ENCODE assay signal across 1 cellular context in the genomic region with DNA sequence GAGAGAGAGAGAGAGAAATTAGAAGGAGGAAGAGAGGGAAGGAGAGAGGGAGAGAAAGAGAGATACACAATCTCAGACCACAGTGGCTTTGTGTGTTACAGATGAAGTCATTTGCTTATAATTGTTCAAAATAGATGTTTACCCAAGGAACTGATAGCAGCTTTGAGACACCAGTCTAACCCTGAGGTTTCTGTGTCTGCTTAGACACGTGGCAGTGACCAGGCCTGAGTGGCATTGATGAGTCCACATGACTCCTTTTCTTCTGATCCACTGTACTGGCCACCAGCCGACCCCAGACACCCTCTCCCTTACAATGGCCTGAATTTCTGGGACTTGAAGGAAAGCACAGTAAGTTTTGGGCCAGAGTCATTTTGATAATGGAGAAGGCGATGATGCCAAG.
TF ChIP-seq lines count a peak whose summit lies in the region.

No MANE protein-coding gene starts in this region.

TF ChIP-seq in IMR-90, 13 proteins besides CTCF, POLR2A, EP300 and RAD21:
- TF ChIP-seq MXI1 (IDR thresholded peaks at IDR 0.05; ENCODE audit: borderline replicate concordance, low read depth, low read length) (no peak), SMC3 (IDR thresholded peaks at IDR 0.05; ENCODE audit: low read depth, low read length) (no peak), BHLHE40 (IDR thresholded peaks at IDR 0.05; ENCODE audit: low read depth, low read length) (no peak)
